21 cellular contexts compared by ENCODE assay signal in genomic region chr2:14194233-14194632, GRCh38.
A peak's percentile ranks its signal among the peaks of the same experiment; 100 is the strongest.
DNase-seq lines count a peak whose midpoint lies in the region; ATAC-seq and TF ChIP-seq lines count a peak whose summit lies in the region.
"Had no signal": no experiment of that assay in that cellular context is flagged by ENCODE, and none has a peak within 500 bp of the region (broad histone marks: within the 10 kb centered on the region; RNA-seq: fewer than 3 reads in every experiment).

No MANE protein-coding gene starts in this region.

- H3K9ac ChIP-seq in mammary epithelial cell (ENCODE audit: insufficient read depth, low read length) = no peak overlapping the region
- H3K9ac ChIP-seq in endodermal cell (ENCODE audit: extremely low read depth, low read length, poor library complexity, severe bottlenecking) = no peak overlapping the region
- H3K9ac ChIP-seq: BLaER1 treated with 17β-estradiol and CSF1 and Interleukin-3, amounts not matched to agents 10 nM and 100 nM; SK-N-SH had no signal

- no peak overlapping the region for H3K4me2 ChIP-seq in mammary epithelial cell (ENCODE audit: insufficient read depth, low read depth, low read length)
- H3K4me2 ChIP-seq: A549; BLaER1 treated with 17β-estradiol and CSF1 and Interleukin-3, amounts not matched to agents 10 nM and 100 nM; SK-N-SH had no signal

- H3K4me3 ChIP-seq in mammary epithelial cell (replicated peaks in 1 of 3; ENCODE audit: insufficient read depth in 1 of 3, low read depth in 2 of 3, low read length in 3 of 3) (no peak overlapping the region), breast epithelium (no peak overlapping the region), endodermal cell (ENCODE audit: low read length) (no peak overlapping the region)
- H3K4me3 ChIP-seq: A549; BLaER1 treated with 17β-estradiol and CSF1 and Interleukin-3, amounts not matched to agents 10 nM and 100 nM; Peyer's patch had no signal

- H3K4me3 Mint-ChIP-seq in endodermal cell = no peak overlapping the region
- H3K4me3 Mint-ChIP-seq: CD8-positive, alpha-beta memory T cell; HFFc6; T-cell had no signal

- no peaks in the 10 kb centered on the region for H3K36me3 ChIP-seq in mammary epithelial cell (ENCODE audit: insufficient read depth, low read length)
- no peaks in the 10 kb centered on the region for H3K36me3 ChIP-seq in breast epithelium
- no peaks in the 10 kb centered on the region for H3K36me3 ChIP-seq in endodermal cell (ENCODE audit: control insufficient read depth, insufficient read depth, low read length)
- H3K36me3 ChIP-seq: BLaER1 treated with 17β-estradiol and CSF1 and Interleukin-3, amounts not matched to agents 10 nM and 100 nM; Peyer's patch had no signal

- H3K27me3 ChIP-seq in mammary epithelial cell (ENCODE audit: insufficient read depth, low read length) (no peaks in the 10 kb centered on the region), breast epithelium (no peaks in the 10 kb centered on the region), endodermal cell (ENCODE audit: control insufficient read depth, insufficient read depth, low read length, poor library complexity, severe bottlenecking) (no peaks in the 10 kb centered on the region)
- H3K27me3 ChIP-seq: BLaER1 treated with 17β-estradiol and CSF1 and Interleukin-3, amounts not matched to agents 10 nM and 100 nM; Peyer's patch had no signal

- peak overlapping the region; percentile 39 for H2AFZ ChIP-seq in mammary epithelial cell (ENCODE audit: low read depth, low read length)

- peaks cover 26% of the 10 kb centered on the region for H3K4me1 Mint-ChIP-seq in endodermal cell
- H3K4me1 Mint-ChIP-seq: CD8-positive, alpha-beta memory T cell; T-cell had no signal

- no peaks in the 10 kb centered on the region for H3K27me3 Mint-ChIP-seq in endodermal cell (ENCODE audit: insufficient read depth)
- H3K27me3 Mint-ChIP-seq: CD8-positive, alpha-beta memory T cell; T-cell had no signal

- no peak for TF ChIP-seq POLR2A in breast epithelium (IDR thresholded peaks at IDR 0.05)

- peaks cover 15% of the 10 kb centered on the region for H3K4me1 ChIP-seq in mammary epithelial cell (ENCODE audit: insufficient read depth, low read length)
- H3K4me1 ChIP-seq in breast epithelium = no peaks in the 10 kb centered on the region
- H3K4me1 ChIP-seq in endodermal cell (ENCODE audit: control insufficient read depth, insufficient read depth, low read length) = no peaks in the 10 kb centered on the region
- H3K4me1 ChIP-seq: A549; BLaER1 treated with 17β-estradiol and CSF1 and Interleukin-3, amounts not matched to agents 10 nM and 100 nM; Peyer's patch had no signal

- no peaks in the 10 kb centered on the region for H3K36me3 Mint-ChIP-seq in endodermal cell (ENCODE audit: low read depth)
- H3K36me3 Mint-ChIP-seq: CD8-positive, alpha-beta memory T cell; T-cell had no signal

- H4K20me1 ChIP-seq in mammary epithelial cell (ENCODE audit: insufficient read depth, low read length) = no peaks in the 10 kb centered on the region
- H4K20me1 ChIP-seq: BLaER1 treated with 17β-estradiol and CSF1 and Interleukin-3, amounts not matched to agents 10 nM and 100 nM had no signal

- intact Hi-C loops in mammary epithelial cell (cut with micrococcal nuclease) (no loop called here), breast epithelium (cut with DNase I; ENCODE audit: low total_unique reads) (no loop called here)

- H3K27ac ChIP-seq in mammary epithelial cell (ENCODE audit: insufficient read depth, low read depth, low read length) (no peak overlapping the region), breast epithelium (no peak overlapping the region), endodermal cell (ENCODE audit: low read depth, low read length) (no peak overlapping the region)
- H3K27ac ChIP-seq: A549; BLaER1 treated with 17β-estradiol and CSF1 and Interleukin-3, amounts not matched to agents 10 nM and 100 nM; Peyer's patch had no signal

- peak overlapping the region; percentile 67 for H3K27ac Mint-ChIP-seq in endodermal cell
- H3K27ac Mint-ChIP-seq: CD8-positive, alpha-beta memory T cell; HFFc6; T-cell had no signal

- H3K9me3 Mint-ChIP-seq in endodermal cell = no peaks in the 10 kb centered on the region

- DNase-seq in mammary epithelial cell = no peak
- DNase-seq in breast epithelium (ENCODE audit: low spot score in 2 of 2) = no peak
- peak; percentile 81 for DNase-seq in NCI-H748 (lab: John Stamatoyannopoulos, UW; ENCODE audit: unreplicated experiment)
- DNase-seq in endodermal cell = no peak
- DNase-seq in medulla oblongata (ENCODE audit: extremely low spot score) = no peak
- DNase-seq in activated CD4-positive, alpha-beta T cell treated with anti-CD3 and anti-CD28 coated beads for 4 hours = no peak
- no peak for DNase-seq in left lobe of liver (ENCODE audit: low spot score)
- DNase-seq: CD8-positive, alpha-beta memory T cell; GF-D8; HFFc6; KG1; NCI-H187 treated with DMSO at 0.1 percent for 48 hours; NCI-H2171 treated with DMSO at 0.1 percent for 48 hours; NCI-H524 treated with DMSO at 0.1 percent for 48 hours; Peyer's patch; SK-N-SH; T-cell had no signal

- in situ Hi-C loops in mammary epithelial cell (cut with MboI; ENCODE audit: low sequenced_read_pairs in 2 of 2) = no loop called here

- no peaks in the 10 kb centered on the region for H3K9me3 ChIP-seq in mammary epithelial cell (replicated peaks; ENCODE audit: insufficient read depth, low read length)
- no peaks in the 10 kb centered on the region for H3K9me3 ChIP-seq in breast epithelium
- H3K9me3 ChIP-seq in endodermal cell (ENCODE audit: control insufficient read depth, low read length) = no peaks in the 10 kb centered on the region
- H3K9me3 ChIP-seq: BLaER1 treated with 17β-estradiol and CSF1 and Interleukin-3, amounts not matched to agents 10 nM and 100 nM; Peyer's patch; SK-N-SH had no signal

- no TSS peak for BruUV-seq in mammary epithelial cell (replicated peaks; lab: Mats Ljungman, UMichigan)

- no peaks in the 10 kb centered on the region for H3K79me2 ChIP-seq in mammary epithelial cell (ENCODE audit: insufficient read depth, low read length)

- no peak for TF ChIP-seq CTCF in mammary epithelial cell (conservative IDR thresholded peaks at IDR 0.05 in 1 of 2, IDR thresholded peaks at IDR 0.05 in 1 of 2; ENCODE audit: extremely low read depth in 1 of 2, insufficient read depth in 1 of 2, low read depth in 1 of 2, low read length in 2 of 2)
- TF ChIP-seq CTCF in breast epithelium (IDR thresholded peaks at IDR 0.05) = no peak
- no peak for TF ChIP-seq CTCF in endodermal cell (conservative IDR thresholded peaks at IDR 0.05)

- ATAC-seq in left lobe of liver = no peak
- ATAC-seq: A549, HepG2, Right ventricle myocardium inferior, T-cell had no signal

- dilution Hi-C loops in mammary epithelial cell (cut with HindIII; ENCODE audit: low sequenced_read_pairs) = no loop called here

- WGBS in mammary epithelial cell (ENCODE audit: low coverage, missing lambda C conversion rate) = 100% methylated on average over 1 of the region's 1 CpG
- 96% methylated on average over 1 of the region's 1 CpG; no CpG with 5 or more reads in 1 of the 2 experiments for WGBS in endodermal cell (ENCODE audit: insufficient coverage in 1 of 2, insufficient read length in 1 of 2), 2 experiments

- CTCF ChIA-PET in mammary epithelial cell (lab: Charles Lee; ENCODE audit: low non-redundant PET) = no interaction called here
